In the genomic region with DNA sequence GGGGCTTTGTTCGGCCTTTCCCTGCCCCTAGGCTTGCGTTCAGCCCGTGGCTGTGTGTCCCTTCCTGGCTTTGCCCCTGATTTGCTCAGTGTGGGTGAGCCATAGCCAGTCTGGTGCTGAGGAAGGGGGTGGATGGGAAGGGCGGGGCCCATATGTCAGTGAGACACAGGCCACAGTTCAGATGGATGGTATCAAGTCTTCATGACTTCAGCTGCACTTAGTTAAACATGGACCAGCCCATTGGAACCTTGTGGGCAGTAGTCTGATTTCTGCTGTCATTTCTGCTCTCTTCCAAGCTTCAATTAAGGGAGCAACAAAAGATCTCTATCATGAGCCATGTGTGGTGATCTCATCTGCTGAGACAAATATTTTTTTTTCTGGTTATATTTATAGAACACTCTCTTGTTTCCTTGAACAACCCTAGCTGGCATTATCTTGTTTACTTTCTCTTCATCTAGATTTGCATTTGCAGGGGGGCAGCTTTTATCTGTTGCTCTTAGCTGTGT, we compare ENCODE assay signal across 9 cellular contexts. TPM values are rescaled to one million over a fixed set of nuclear protein-coding genes. Genes with fewer than 3 reads are reported as not detected.
DNase-seq lines count a peak whose midpoint lies in the region; ATAC-seq, FAIRE-seq and TF ChIP-seq lines count a peak whose summit lies in the region.
"Had no signal": no experiment of that assay in that cellular context is flagged by ENCODE, and none has a peak within 500 bp of the region (broad histone marks: within the 10 kb centered on the region; RNA-seq: fewer than 3 reads in every experiment).

No MANE protein-coding gene starts in this region.

- H3K9ac ChIP-seq in endothelial cell of umbilical vein (replicated peaks; ENCODE audit: extremely low read depth, insufficient read depth, low read length) = no peak overlapping the region

- intact Hi-C loops in endothelial cell of umbilical vein (cut with micrococcal nuclease) = no loop called here
- intact Hi-C loops in CD4-positive, alpha-beta T cell (cut with DNase I, micrococcal nuclease) = no loop called here

- peaks cover 0 to 2% of the 10 kb centered on the region in 2 experiments for H3K27me3 ChIP-seq in endothelial cell of umbilical vein (ENCODE audit: control insufficient read depth in 2 of 2, insufficient read depth in 2 of 2, low read length in 2 of 2)
- H3K27me3 ChIP-seq in CD4-positive, alpha-beta T cell (ENCODE audit: control insufficient read depth, insufficient read depth, low read length) = no peaks in the 10 kb centered on the region

- H3K4me1 ChIP-seq in endothelial cell of umbilical vein (ENCODE audit: control insufficient read depth, extremely low read depth, insufficient read depth, low read length) = peaks cover 16% of the 10 kb centered on the region

- DNase-seq in GM12891 (ENCODE audit: insufficient read length, low spot score) (no peak), NCI-H510A treated with DMSO at 0.1 percent for 48 hours (lab: John Stamatoyannopoulos, UW) (peak; percentile 53), endothelial cell of umbilical vein (ENCODE audit: low read depth, low spot score) (peak; percentile 41), nucleus accumbens (lab: John Stamatoyannopoulos, UW) (peak in 49 of 56 donors; percentile 17 to 79 (median 52)), NCI-H1436 (lab: John Stamatoyannopoulos, UW) (no peak)
- no peak for DNase-seq in CD4-positive, alpha-beta T cell

- H3K27ac Mint-ChIP-seq in CD4-positive, alpha-beta T cell = no peak overlapping the region
- H3K27ac Mint-ChIP-seq: natural killer cell treated with Interleukin-12 subunit alpha and Interleukin-12 subunit beta and Interleukin-15 and Interleukin-18, amount 100 ng/mL, for 72 hours had no signal

- no TSS peak for BruUV-seq in endothelial cell of umbilical vein (replicated peaks; lab: Mats Ljungman, UMichigan)

- no peaks in the 10 kb centered on the region for H4K20me1 ChIP-seq in endothelial cell of umbilical vein (replicated peaks; ENCODE audit: control insufficient read depth, extremely low read depth, insufficient read depth, low read length)

- no peaks in the 10 kb centered on the region for H3K36me3 ChIP-seq in endothelial cell of umbilical vein (ENCODE audit: control insufficient read depth in 2 of 2, extremely low read depth in 1 of 2, insufficient read depth in 2 of 2, low read length in 2 of 2)

- dilution Hi-C loops in endothelial cell of umbilical vein (cut with MboI; ENCODE audit: extremely low pct_ligation_motif_present, low sequenced_read_pairs) = no loop called here

- H3K36me3 Mint-ChIP-seq in CD4-positive, alpha-beta T cell (ENCODE audit: low read depth) = no peaks in the 10 kb centered on the region
- H3K36me3 Mint-ChIP-seq: natural killer cell treated with Interleukin-12 subunit alpha and Interleukin-12 subunit beta and Interleukin-15 and Interleukin-18, amount 100 ng/mL, for 72 hours had no signal

- H3K4me2 ChIP-seq in endothelial cell of umbilical vein (ENCODE audit: insufficient read depth, low read length) = no peak overlapping the region

- no peaks in the 10 kb centered on the region for H3K4me1 Mint-ChIP-seq in CD4-positive, alpha-beta T cell (ENCODE audit: low read depth)

- FAIRE-seq in GM12891 (lab: Jason Lieb, UNC) = peak; percentile 79
- FAIRE-seq in endothelial cell of umbilical vein (lab: Jason Lieb, UNC) = peak; percentile 76

- CTCF ChIA-PET in endothelial cell of umbilical vein (lab: Charles Lee) = interaction anchor here (1.0 to 1.8 kb wide), 3 partner anchors 20 to 31 kb away, joined by 5 to 11 read pairs (median 5); no protein-coding TSS in a partner anchor
- CTCF ChIA-PET in CD4-positive, alpha-beta T cell (lab: Charles Lee) = no interaction called here

- TF ChIP-seq POLR2A in GM12891 (IDR thresholded peaks at IDR 0.05; ENCODE audit: low read depth, low read length) (no peak), endothelial cell of umbilical vein (IDR thresholded peaks at IDR 0.05; ENCODE audit: low read depth, low read length) (no peak)

- no peak overlapping the region for H3K4me3 ChIP-seq in endothelial cell of umbilical vein (replicated peaks in 1 of 3; ENCODE audit: insufficient read depth in 1 of 3, low read depth in 1 of 3, low read length in 3 of 3)

- POLR2A ChIA-PET in endothelial cell of umbilical vein (lab: Charles Lee) = no interaction called here
- POLR2A ChIA-PET in CD4-positive, alpha-beta T cell (lab: Charles Lee) = no interaction called here

- no peak overlapping the region for H3K4me3 Mint-ChIP-seq in CD4-positive, alpha-beta T cell
- H3K4me3 Mint-ChIP-seq: natural killer cell treated with Interleukin-12 subunit alpha and Interleukin-12 subunit beta and Interleukin-15 and Interleukin-18, amount 100 ng/mL, for 72 hours had no signal

- peak overlapping the region; percentile 8 for H2AFZ ChIP-seq in endothelial cell of umbilical vein (ENCODE audit: low read depth, low read length)

- TF ChIP-seq CTCF in endothelial cell of umbilical vein (IDR thresholded peaks at IDR 0.05; ENCODE audit: extremely low read depth in 1 of 2, insufficient read depth in 1 of 2, low read depth in 1 of 2, low read length in 2 of 2) = no peak
- TF ChIP-seq CTCF in CD4-positive, alpha-beta T cell (IDR thresholded peaks at IDR 0.05) = no peak

- no peaks in the 10 kb centered on the region for H3K9me1 ChIP-seq in endothelial cell of umbilical vein (replicated peaks; ENCODE audit: control insufficient read depth, extremely low read depth, insufficient read depth, low read length)

- H3K27me3 Mint-ChIP-seq in CD4-positive, alpha-beta T cell = peaks cover 11% of the 10 kb centered on the region

- H3K27ac ChIP-seq in endothelial cell of umbilical vein (ENCODE audit: insufficient read depth, low read depth, low read length) = no peak overlapping the region
- H3K27ac ChIP-seq in CD4-positive, alpha-beta T cell (ENCODE audit: low read depth, low read length) = no peak overlapping the region

- no peak for ATAC-seq in CD4-positive, alpha-beta T cell (ENCODE audit: poor library complexity)
- no peak for ATAC-seq in HG03095 (IDR thresholded peaks at IDR 0.05; ENCODE audit: unreplicated experiment)
- no peak for ATAC-seq in HG03025 (IDR thresholded peaks at IDR 0.05; ENCODE audit: low FRiP score, unreplicated experiment)

- no peaks in the 10 kb centered on the region for H3K79me2 ChIP-seq in endothelial cell of umbilical vein (ENCODE audit: control insufficient read depth, insufficient read depth, low read length)

- H3K9me3 ChIP-seq in endothelial cell of umbilical vein (replicated peaks; ENCODE audit: control insufficient read depth, insufficient read depth, low read length) = no peaks in the 10 kb centered on the region
- no peaks in the 10 kb centered on the region for H3K9me3 ChIP-seq in CD4-positive, alpha-beta T cell (ENCODE audit: control insufficient read depth, low read length)

- H3K9me3 Mint-ChIP-seq in CD4-positive, alpha-beta T cell = no peaks in the 10 kb centered on the region
- H3K9me3 Mint-ChIP-seq: natural killer cell treated with Interleukin-12 subunit alpha and Interleukin-12 subunit beta and Interleukin-15 and Interleukin-18, amount 100 ng/mL, for 72 hours had no signal

TF ChIP-seq in GM12891, 5 proteins besides CTCF, POLR2A, EP300 and RAD21 (continues in another document):
- TF ChIP-seq POU2F2 (IDR thresholded peaks at IDR 0.05; ENCODE audit: low read depth, low read length) (no peak), SPI1 (IDR thresholded peaks at IDR 0.05; ENCODE audit: low read depth, low read length) (no peak), PAX5 (IDR thresholded peaks at IDR 0.05; ENCODE audit: insufficient read depth, low read length, severe bottlenecking) (no peak), POLR2AphosphoS5 (IDR thresholded peaks at IDR 0.05; ENCODE audit: low read depth, low read length) (no peak)

TF ChIP-seq in endothelial cell of umbilical vein, 7 proteins besides CTCF, POLR2A, EP300 and RAD21 (continues in another document):
- TF ChIP-seq JUN (IDR thresholded peaks at IDR 0.05; ENCODE audit: borderline replicate concordance, insufficient read depth, insufficient read length, low read depth) = no peak
- no peak for TF ChIP-seq MYC (IDR thresholded peaks at IDR 0.05; ENCODE audit: low read depth, low read length)
- no peak for TF ChIP-seq FOS (IDR thresholded peaks at IDR 0.05; ENCODE audit: borderline replicate concordance, insufficient read depth, low read length)

RNA-seq across cellular contexts. Expression of a gene that starts 21.6 kb away (rescaled TPM):
- polyA plus RNA-seq in GM12891 (2012; ENCODE audit: low read depth, missing spikeins) = 25.1 TPM
- 40.9 and 44.4 TPM in 2 replicates for total RNA-seq in endothelial cell of umbilical vein
- 25.6 and 28.7 TPM in 2 replicates for polyA plus RNA-seq in endothelial cell of umbilical vein
- 21.8 and 23.5 TPM in 2 replicates for polyA plus RNA-seq in endothelial cell of umbilical vein (2011; cell fraction: cytosol; rRNA removed)
- polyA plus RNA-seq in endothelial cell of umbilical vein (2011; cell fraction: nucleus; rRNA removed) = 21.1 and 21.6 TPM in 2 replicates
- 20.1 and 20.5 TPM in 2 replicates for polyA plus RNA-seq in endothelial cell of umbilical vein (2012)
- polyA minus RNA-seq in endothelial cell of umbilical vein = 37.5 and 45.4 TPM in 2 replicates
- 8.5 TPM for polyA minus RNA-seq in endothelial cell of umbilical vein (2011; cell fraction: cytosol; rRNA and poly(A)+ RNA removed)
- 13.7 TPM in 2 replicates for polyA minus RNA-seq in endothelial cell of umbilical vein (2011; cell fraction: nucleus; rRNA and poly(A)+ RNA removed)
- 10 to 100 TPM; 19.6 to 20.8 TPM for total RNA-seq in CD4-positive, alpha-beta T cell

RNA-seq across cellular contexts. Expression of a gene that starts 31.9 kb away (rescaled TPM):
- 21.0 TPM for polyA plus RNA-seq in GM12891 (2012; ENCODE audit: low read depth, missing spikeins)
- total RNA-seq in endothelial cell of umbilical vein = 63.4 and 63.7 TPM in 2 replicates
- 11.7 and 14.5 TPM in 2 replicates for polyA plus RNA-seq in endothelial cell of umbilical vein
- 12.0 and 13.6 TPM in 2 replicates for polyA plus RNA-seq in endothelial cell of umbilical vein (2011; cell fraction: cytosol; rRNA removed)
- polyA plus RNA-seq in endothelial cell of umbilical vein (2011; cell fraction: nucleus; rRNA removed) = 129 and 133 TPM in 2 replicates
- 29.6 and 31.0 TPM in 2 replicates for polyA plus RNA-seq in endothelial cell of umbilical vein (2012)
- 35.7 and 65.4 TPM in 2 replicates for polyA minus RNA-seq in endothelial cell of umbilical vein
- 10.4 TPM for polyA minus RNA-seq in endothelial cell of umbilical vein (2011; cell fraction: cytosol; rRNA and poly(A)+ RNA removed)
- polyA minus RNA-seq in endothelial cell of umbilical vein (2011; cell fraction: nucleus; rRNA and poly(A)+ RNA removed) = 69.6 and 76.0 TPM in 2 replicates
- 1 to 10 TPM; 9.4 to 9.9 TPM for total RNA-seq in CD4-positive, alpha-beta T cell

RNA-seq across cellular contexts. Expression of a gene that starts 54.4 kb away (rescaled TPM):
- 17.9 TPM for polyA plus RNA-seq in GM12891 (2012; ENCODE audit: low read depth, missing spikeins)
- total RNA-seq in endothelial cell of umbilical vein = 4.0 and 6.9 TPM in 2 replicates
- 8.9 and 10.7 TPM in 2 replicates for polyA plus RNA-seq in endothelial cell of umbilical vein
- polyA plus RNA-seq in endothelial cell of umbilical vein (2011; cell fraction: cytosol; rRNA removed) = 4.8 and 5.3 TPM in 2 replicates
- polyA plus RNA-seq in endothelial cell of umbilical vein (2011; cell fraction: nucleus; rRNA removed) = 6.3 and 6.6 TPM in 2 replicates
- polyA plus RNA-seq in endothelial cell of umbilical vein (2012) = 5.9 and 8.2 TPM in 2 replicates
- 5.2 and 5.9 TPM in 2 replicates for polyA minus RNA-seq in endothelial cell of umbilical vein
- 0.72 TPM for polyA minus RNA-seq in endothelial cell of umbilical vein (2011; cell fraction: cytosol; rRNA and poly(A)+ RNA removed)
- 2.9 and 3.3 TPM in 2 replicates for polyA minus RNA-seq in endothelial cell of umbilical vein (2011; cell fraction: nucleus; rRNA and poly(A)+ RNA removed)
- total RNA-seq in CD4-positive, alpha-beta T cell = 1 to 10 TPM in 1 of 2 experiments, under 1 TPM in 1; 0.47 to 1.1 TPM

Comparison
In these comparisons a context has a peak if more than half of its experiments do, and no peak if none do; other contexts are left out.
1. DNase-seq: peak in NCI-H510A treated with DMSO at 0.1 percent for 48 hours (single experiment), endothelial cell of umbilical vein (single experiment) and nucleus accumbens (49 of 56); none in GM12891 (single experiment), NCI-H1436 (single experiment) and CD4-positive, alpha-beta T cell (0 of 10).